In genomic region chr2:229695971-229696370, GRCh38 we compare ENCODE assay signal across 28 cellular contexts. TPM values are rescaled to one million over a fixed set of nuclear protein-coding genes. Genes with fewer than 3 reads are reported as not detected.
"Had no signal": no experiment of that assay in that cellular context is flagged by ENCODE, and none has a peak within 500 bp of the region (broad histone marks: within the 10 kb centered on the region; RNA-seq: fewer than 3 reads in every experiment).

No MANE protein-coding gene starts in this region.

- H3K27ac ChIP-seq: brain microvascular endothelial cell, cardiac muscle cell, SK-N-MC had no signal

- H3K36me3 Mint-ChIP-seq: activated CD8-positive, alpha-beta memory T cell treated with anti-CD3 and anti-CD28 coated beads, Interleukin-2, amount 10 ng/mL, durations not matched to agents 7 days and 5 days; activated naive CD4-positive, alpha-beta T cell treated with anti-CD3 and anti-CD28 coated beads, Interleukin-2, amount 50 U/mL, for 72 hours; T-cell had no signal

- DNase-seq: activated B cell treated with CpG ODN at 0.5 μM for 24 hours; activated CD4-positive, alpha-beta T cell treated with anti-CD3 and anti-CD28 coated beads for 1 hour; activated CD4-positive, alpha-beta T cell treated with anti-CD3 and anti-CD28 coated beads, Interleukin-2, amount 10 ng/mL, durations not matched to agents 24 days and 14 days; activated CD4-positive, alpha-beta T cell treated with anti-CD3 and anti-CD28 coated beads, Interleukin-2, amount 50 U/mL, for 48 hours; activated CD8-positive, alpha-beta memory T cell treated with anti-CD3 and anti-CD28 coated beads, Interleukin-2, amount 10 ng/mL, durations not matched to agents 7 days and 5 days; activated effector memory CD4-positive, alpha-beta T cell treated with Interleukin-2 at 50 U/mL for 16 hours; activated naive CD4-positive, alpha-beta T cell; activated T-cell treated with anti-CD3 and anti-CD28 coated beads, Interleukin-2, amount 50 U/mL, for 24 hours; amygdala; brain microvascular endothelial cell; Kasumi-1; KBM-7; NCI-H146; NCI-H1930; NCI-H2107; NCI-H510A treated with DMSO at 0.1 percent for 48 hours; NCI-H69; RPMI8226; T-cell; T-helper 2 cell; T1000 had no signal

- H3K4me1 Mint-ChIP-seq: activated B cell treated with CpG ODN at 0.5 μM for 24 hours; activated CD4-positive, alpha-beta T cell treated with anti-CD3 and anti-CD28 coated beads, Interleukin-2, amount 10 ng/mL, durations not matched to agents 24 days and 14 days; activated CD8-positive, alpha-beta memory T cell treated with anti-CD3 and anti-CD28 coated beads, Interleukin-2, amount 10 ng/mL, durations not matched to agents 7 days and 5 days; T-cell had no signal

- H3K27me3 ChIP-seq: brain microvascular endothelial cell, cardiac muscle cell had no signal

- H3K9me3 Mint-ChIP-seq: activated CD4-positive, alpha-beta T cell treated with anti-CD3 and anti-CD28 coated beads, Interleukin-2, amount 10 ng/mL, durations not matched to agents 24 days and 14 days; activated naive CD4-positive, alpha-beta T cell treated with anti-CD3 and anti-CD28 coated beads, Interleukin-2, amount 50 U/mL, for 72 hours; activated T-cell treated with anti-CD3 and anti-CD28 coated beads, Interleukin-2, amount 50 U/mL, for 24 hours; activated T-helper 1 cell treated with anti-CD3 and anti-CD28 coated beads, Interleukin-12 subunit alpha, Interleukin-12 subunit beta, Interleukin-2, Interleukin-4 antibody, amounts not matched to agents 30 ng/mL and 10 ng/mL and 1 ng/mL, durations not matched to agents 14 hours and 24 hours and 36 hours; T-cell had no signal

- H3K27ac Mint-ChIP-seq: activated B cell treated with CpG ODN at 0.5 μM for 24 hours; activated CD4-positive, alpha-beta T cell treated with anti-CD3 and anti-CD28 coated beads, Interleukin-2, amount 10 ng/mL, durations not matched to agents 24 days and 14 days; activated CD8-positive, alpha-beta memory T cell treated with anti-CD3 and anti-CD28 coated beads, Interleukin-2, amount 10 ng/mL, durations not matched to agents 7 days and 5 days; activated naive CD4-positive, alpha-beta T cell treated with anti-CD3 and anti-CD28 coated beads, Interleukin-2, amount 50 U/mL, for 72 hours; activated T-cell treated with anti-CD3 and anti-CD28 coated beads, Interleukin-2, amount 50 U/mL, for 24 hours; activated T-helper 1 cell treated with anti-CD3 and anti-CD28 coated beads, Interleukin-12 subunit alpha, Interleukin-12 subunit beta, Interleukin-2, Interleukin-4 antibody, amounts not matched to agents 30 ng/mL and 10 ng/mL and 1 ng/mL, durations not matched to agents 14 hours and 24 hours and 36 hours; T-cell had no signal

- H3K4me3 Mint-ChIP-seq: activated B cell treated with CpG ODN at 0.5 μM for 24 hours; activated CD4-positive, alpha-beta T cell treated with anti-CD3 and anti-CD28 coated beads, Interleukin-2, amount 10 ng/mL, durations not matched to agents 24 days and 14 days; activated CD8-positive, alpha-beta memory T cell treated with anti-CD3 and anti-CD28 coated beads, Interleukin-2, amount 10 ng/mL, durations not matched to agents 7 days and 5 days; activated T-cell treated with anti-CD3 and anti-CD28 coated beads, Interleukin-2, amount 50 U/mL, for 24 hours; activated T-helper 1 cell treated with anti-CD3 and anti-CD28 coated beads, Interleukin-12 subunit alpha, Interleukin-12 subunit beta, Interleukin-2, Interleukin-4 antibody, amounts not matched to agents 30 ng/mL and 10 ng/mL and 1 ng/mL, durations not matched to agents 14 hours and 24 hours and 36 hours; T-cell had no signal

- ATAC-seq: activated CD8-positive, alpha-beta memory T cell treated with anti-CD3 and anti-CD28 coated beads, Interleukin-2, amount 10 ng/mL, durations not matched to agents 7 days and 5 days; activated naive CD4-positive, alpha-beta T cell treated with anti-CD3 and anti-CD28 coated beads, Interleukin-2, amount 50 U/mL, for 72 hours; Panc1; Right ventricle myocardium inferior; T-cell had no signal

- H3K36me3 ChIP-seq: brain microvascular endothelial cell, cardiac muscle cell had no signal

- H3K4me3 ChIP-seq: cardiac muscle cell, SK-N-MC had no signal

RNA-seq across cellular contexts. Expression of gene DNER, which starts 18.4 kb away (rescaled TPM):
- total RNA-seq: activated B cell treated with CpG ODN at 0.5 μM for 24 hours; activated CD4-positive, alpha-beta T cell treated with anti-CD3 and anti-CD28 coated beads, Interleukin-2, amount 10 ng/mL, durations not matched to agents 24 days and 14 days; activated CD8-positive, alpha-beta memory T cell treated with anti-CD3 and anti-CD28 coated beads, Interleukin-2, amount 10 ng/mL, durations not matched to agents 7 days and 5 days; activated naive CD4-positive, alpha-beta T cell treated with anti-CD3 and anti-CD28 coated beads, Interleukin-2, amount 50 U/mL, for 72 hours; activated T-helper 1 cell treated with anti-CD3 and anti-CD28 coated beads, Interleukin-12 subunit alpha, Interleukin-12 subunit beta, Interleukin-2, Interleukin-4 antibody, amounts not matched to agents 30 ng/mL and 10 ng/mL and 1 ng/mL, durations not matched to agents 14 hours and 24 hours and 36 hours; cardiac muscle cell; OCI-LY7 had no signal
- polyA plus RNA-seq: cardiac muscle cell had no signal
